ENCODE assay signal across 26 cellular contexts in genomic region chr12:13183621-13184020, GRCh38. TPM values are rescaled to one million over a fixed set of nuclear protein-coding genes. Genes with fewer than 3 reads are reported as not detected.
DNase-seq lines count a peak whose midpoint lies in the region; ATAC-seq and TF ChIP-seq lines count a peak whose summit lies in the region.
"Had no signal": no experiment of that assay in that cellular context is flagged by ENCODE, and none has a peak within 500 bp of the region (broad histone marks: within the 10 kb centered on the region; RNA-seq: fewer than 3 reads in every experiment).

No MANE protein-coding gene starts in this region.

- intact Hi-C loops in mucosa of descending colon (cut with DNase I, micrococcal nuclease) = no loop called here

- no peaks in the 10 kb centered on the region for H3K36me3 Mint-ChIP-seq in activated T-helper 17 cell treated with anti-CD3 and anti-CD28 coated beads, Interleukin-2, amount 50 U/mL, for 72 hours (ENCODE audit: low read depth)
- H3K36me3 Mint-ChIP-seq: CD8-positive, alpha-beta T cell had no signal

- H3K27me3 Mint-ChIP-seq in activated T-helper 17 cell treated with anti-CD3 and anti-CD28 coated beads, Interleukin-2, amount 50 U/mL, for 72 hours = peaks cover 13% of the 10 kb centered on the region

- in situ Hi-C loops in GM23248 (cut with MboI) = no loop called here

- peak; percentile 22 for DNase-seq in activated CD4-positive, alpha-beta T cell treated with anti-CD3 and anti-CD28 coated beads for 48 hours
- no peak for DNase-seq in activated CD4-positive, alpha-beta T cell treated with anti-CD3 and anti-CD28 coated beads, Interleukin-2, amount 50 U/mL, for 48 hours
- peak; percentile 65 for DNase-seq in GM23248
- DNase-seq in mucosa of descending colon = no peak
- DNase-seq in NOMO-1 treated with DMSO at 0.1 percent for 48 hours (lab: John Stamatoyannopoulos, UW; ENCODE audit: unreplicated experiment) = no peak
- DNase-seq in NCI-H510A treated with DMSO at 0.1 percent for 48 hours (lab: John Stamatoyannopoulos, UW) = no peak
- DNase-seq in NCI-H446 treated with DMSO at 0.1 percent for 48 hours (lab: John Stamatoyannopoulos, UW) = no peak
- DNase-seq: activated CD4-positive, alpha-beta T cell treated with anti-CD3 and anti-CD28 coated beads, Interleukin-2, amount 10 ng/mL, durations not matched to agents 24 days and 14 days; activated naive CD4-positive, alpha-beta T cell treated with anti-CD3 and anti-CD28 coated beads for 36 hours; anterior cingulate cortex; DMS153; GF-D8; Karpas-422; kidney; MV-4-11; NCI-H1694 treated with DMSO at 0.1 percent for 48 hours; NCI-H2171 treated with DMSO at 0.1 percent for 48 hours; SK-N-SH; T-helper 17 cell; transverse colon had no signal

- H3K4me2 ChIP-seq in GM23248 (ENCODE audit: unreplicated experiment) = peak overlapping the region; percentile 25
- H3K4me2 ChIP-seq: GM23338, SK-N-SH had no signal

- H3K27ac ChIP-seq in GM23248 = peak overlapping the region; percentile 16; the same call in 1 of the 2 replicates
- H3K27ac ChIP-seq: cardiac muscle cell, transverse colon had no signal

- no peaks in the 10 kb centered on the region for H3K9me2 ChIP-seq in GM23248 (ENCODE audit: insufficient read depth)
- H3K9me2 ChIP-seq: SK-N-SH had no signal

- H3K9me3 Mint-ChIP-seq in activated T-helper 17 cell treated with anti-CD3 and anti-CD28 coated beads, Interleukin-2, amount 50 U/mL, for 72 hours = no peaks in the 10 kb centered on the region
- H3K9me3 Mint-ChIP-seq: activated CD4-positive, alpha-beta T cell treated with anti-CD3 and anti-CD28 coated beads, Interleukin-2, amount 10 ng/mL, durations not matched to agents 24 days and 14 days; activated naive CD4-positive, alpha-beta T cell treated with anti-CD3 and anti-CD28 coated beads for 36 hours; CD8-positive, alpha-beta T cell; GM23338 had no signal

- no peak overlapping the region for H3K4me3 ChIP-seq in GM23248
- no peak overlapping the region for H3K4me3 ChIP-seq in mucosa of descending colon
- H3K4me3 ChIP-seq: cardiac muscle cell, GM23338, lung, transverse colon had no signal

- peak; percentile 63 for ATAC-seq in activated T-helper 17 cell treated with anti-CD3 and anti-CD28 coated beads, Interleukin-2, amount 50 U/mL, for 72 hours (replicated peaks)
- ATAC-seq in mucosa of descending colon = peak; percentile 85
- ATAC-seq: CD8-positive, alpha-beta T cell; GM23338; sciatic nerve; T-helper 17 cell had no signal

- H3K27ac Mint-ChIP-seq in activated T-helper 17 cell treated with anti-CD3 and anti-CD28 coated beads, Interleukin-2, amount 50 U/mL, for 72 hours = peak overlapping the region; percentile 1
- H3K27ac Mint-ChIP-seq: activated CD4-positive, alpha-beta T cell treated with anti-CD3 and anti-CD28 coated beads, Interleukin-2, amount 10 ng/mL, durations not matched to agents 24 days and 14 days; activated naive CD4-positive, alpha-beta T cell treated with anti-CD3 and anti-CD28 coated beads for 36 hours; CD8-positive, alpha-beta T cell; GM23338; T-helper 17 cell had no signal

- H3K9me3 ChIP-seq in GM23248 (ENCODE audit: low read depth) (no peaks in the 10 kb centered on the region), mucosa of descending colon (no peaks in the 10 kb centered on the region)
- H3K9me3 ChIP-seq: SK-N-SH, transverse colon had no signal

- H3K27me3 ChIP-seq in GM23248 (replicated peaks; ENCODE audit: insufficient read depth) = no peaks in the 10 kb centered on the region
- H3K27me3 ChIP-seq: cardiac muscle cell, transverse colon had no signal

- H3K4me1 Mint-ChIP-seq in activated T-helper 17 cell treated with anti-CD3 and anti-CD28 coated beads, Interleukin-2, amount 50 U/mL, for 72 hours = peaks cover 12% of the 10 kb centered on the region

- H3K36me3 ChIP-seq in GM23248 (ENCODE audit: low read depth) (no peaks in the 10 kb centered on the region), mucosa of descending colon (ENCODE audit: low read depth) (no peaks in the 10 kb centered on the region)
- H3K36me3 ChIP-seq: cardiac muscle cell, transverse colon had no signal

- H3K79me2 ChIP-seq in GM23248 (ENCODE audit: insufficient read depth) = no peaks in the 10 kb centered on the region

- H3K9ac ChIP-seq in GM23248 = no peak overlapping the region
- H3K9ac ChIP-seq: SK-N-SH had no signal

- H3F3A ChIP-seq in GM23248 (ENCODE audit: insufficient read depth) = peaks cover 28% of the 10 kb centered on the region

- H2AFZ ChIP-seq in GM23248 = no peak overlapping the region
- H2AFZ ChIP-seq: GM23338 had no signal

- no peak overlapping the region for H3K4me3 Mint-ChIP-seq in activated T-helper 17 cell treated with anti-CD3 and anti-CD28 coated beads, Interleukin-2, amount 50 U/mL, for 72 hours
- H3K4me3 Mint-ChIP-seq: activated CD4-positive, alpha-beta T cell treated with anti-CD3 and anti-CD28 coated beads, Interleukin-2, amount 10 ng/mL, durations not matched to agents 24 days and 14 days; activated naive CD4-positive, alpha-beta T cell treated with anti-CD3 and anti-CD28 coated beads for 36 hours; CD8-positive, alpha-beta T cell; GM23338; T-helper 17 cell had no signal

- no peak for TF ChIP-seq CTCF in mucosa of descending colon (IDR thresholded peaks at IDR 0.05)

- H4K20me1 ChIP-seq in GM23248 (ENCODE audit: insufficient read depth) = no peaks in the 10 kb centered on the region

- peaks cover 38% of the 10 kb centered on the region for H3K4me1 ChIP-seq in GM23248 (ENCODE audit: insufficient read depth)
- H3K4me1 ChIP-seq in mucosa of descending colon (ENCODE audit: low read depth) = no peaks in the 10 kb centered on the region

RNA-seq across cellular contexts. Expression of gene EMP1, which starts 12.9 kb away (rescaled TPM):
- 631 and 744 TPM in 2 replicates for total RNA-seq in GM23248 (2014; rRNA removed; shearing (Covaris generic))
- 496 and 518 TPM in 2 replicates for polyA plus RNA-seq in GM23248 (2016; fragmentation: Nextera tagmentation; extraction: Ambion mirVana)
- 10 to 100 TPM; 36.7 to 60.2 TPM for total RNA-seq in activated T-helper 17 cell treated with anti-CD3 and anti-CD28 coated beads, Interleukin-2, amount 50 U/mL, for 72 hours
- 100 to 1,000 TPM; 245 to 680 (median 667) TPM for total RNA-seq in mucosa of descending colon

Comparison
In these comparisons a context has a peak if more than half of its experiments do, and no peak if none do; other contexts are left out.
1. DNase-seq: peak in activated CD4-positive, alpha-beta T cell treated with anti-CD3 and anti-CD28 coated beads for 48 hours (single experiment) and GM23248 (single experiment); none in activated CD4-positive, alpha-beta T cell treated with anti-CD3 and anti-CD28 coated beads, Interleukin-2, amount 50 U/mL, for 48 hours (0 of 2), mucosa of descending colon (0 of 3), NOMO-1 treated with DMSO at 0.1 percent for 48 hours (single experiment), NCI-H510A treated with DMSO at 0.1 percent for 48 hours (single experiment) and NCI-H446 treated with DMSO at 0.1 percent for 48 hours (single experiment).
2. RNA of gene EMP1, which starts 12.9 kb away (total RNA-seq): 245 to 680 TPM in mucosa of descending colon and 631 to 744 TPM in GM23248; 36.7 to 60.2 TPM in activated T-helper 17 cell treated with anti-CD3 and anti-CD28 coated beads, Interleukin-2, amount 50 U/mL, for 72 hours; every median in the first group is over 4 times any median in the second.